In the genomic region with DNA sequence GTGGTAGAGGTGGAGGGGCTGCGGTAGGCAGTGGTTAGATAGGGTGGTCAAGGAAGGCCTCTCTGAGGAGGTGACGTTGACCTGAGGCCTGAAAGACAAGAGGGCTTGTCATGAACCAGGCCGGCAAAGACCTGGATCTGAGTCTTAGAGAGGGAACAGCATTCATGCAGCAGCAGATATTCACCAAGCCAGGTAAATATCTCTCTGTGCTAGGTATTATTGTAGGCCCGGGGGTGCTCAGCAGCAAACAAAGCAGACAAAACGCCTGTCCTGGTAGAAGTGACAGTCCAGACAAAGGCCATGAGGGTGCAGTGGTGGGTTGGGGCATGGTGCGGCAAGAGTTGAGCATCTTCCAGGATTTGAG, we compare ENCODE assay signal across 20 cellular contexts.
"Had no signal": no experiment of that assay in that cellular context is flagged by ENCODE, and none has a peak within 500 bp of the region (broad histone marks: within the 10 kb centered on the region; RNA-seq: fewer than 3 reads in every experiment).

No MANE protein-coding gene starts in this region.

- FAIRE-seq: HTR-8/SVneo, K562 had no signal

- H3K9me3 Mint-ChIP-seq: IgD-negative memory B cell had no signal

- DNase-seq: Kasumi-1, MM.1S, NCI-H1092 treated with DMSO at 0.1 percent for 48 hours, NCI-H1436, NCI-H1694 treated with DMSO at 0.1 percent for 48 hours, NCI-H1930, NCI-H2081, NCI-H2107, NCI-H2227 treated with DMSO at 0.1 percent for 48 hours, NCI-H524, NCI-H69, NCI-H774, PC-3, SHP77 had no signal

- H3K4me2 ChIP-seq: KMS-11 had no signal

- H3K27ac ChIP-seq: HL-60, KMS-11, RWPE1 had no signal

- H3K9ac ChIP-seq: KMS-11 had no signal

- H3K4me3 Mint-ChIP-seq: IgD-negative memory B cell had no signal

- H3K27ac Mint-ChIP-seq: IgD-negative memory B cell had no signal

- ATAC-seq: K562, PC-3 had no signal

- H3K4me3 ChIP-seq: K562 had no signal
